ENCODE assay signal across 13 cellular contexts in the genomic region with DNA sequence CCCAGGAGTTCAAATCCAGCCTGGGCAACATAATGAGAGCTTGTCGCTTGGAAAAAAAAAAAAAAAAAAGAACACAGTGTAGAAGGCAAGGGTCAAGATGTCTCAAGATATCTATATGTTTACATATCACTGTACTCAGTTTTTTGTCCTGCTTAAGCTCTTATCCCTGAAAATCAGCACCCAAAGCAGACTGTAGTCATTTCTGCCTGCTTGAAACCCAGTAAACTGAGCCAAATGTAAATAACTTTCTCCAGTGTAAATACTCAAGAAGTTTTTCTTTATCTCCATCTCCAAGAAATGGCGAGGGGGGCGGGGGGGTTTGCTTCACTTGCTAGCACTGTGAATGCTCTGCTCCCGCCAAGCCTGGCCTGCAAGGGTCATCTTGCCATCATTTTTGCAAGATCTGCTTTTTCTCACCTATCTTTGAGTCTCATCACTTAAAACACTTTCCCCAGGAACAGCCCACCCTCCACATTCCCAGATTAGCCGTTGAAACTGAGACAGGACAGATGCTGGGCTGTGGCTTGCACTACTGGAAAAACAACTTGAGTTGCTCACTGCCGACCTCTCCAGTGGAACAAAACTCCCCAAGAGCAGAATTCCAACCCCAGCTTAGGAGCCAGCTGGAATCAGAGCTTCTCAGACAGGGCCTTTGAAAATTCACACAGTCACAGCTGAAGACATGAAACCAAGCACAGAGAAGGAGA. TPM values are rescaled to one million over a fixed set of nuclear protein-coding genes. Genes with fewer than 3 reads are reported as not detected.
DNase-seq lines count a peak whose midpoint lies in the region; ATAC-seq and TF ChIP-seq lines count a peak whose summit lies in the region.
"Had no signal": no experiment of that assay in that cellular context is flagged by ENCODE, and none has a peak within 500 bp of the region (broad histone marks: within the 10 kb centered on the region; RNA-seq: fewer than 3 reads in every experiment).

No MANE protein-coding gene starts in this region.

- peaks cover 10% of the 10 kb centered on the region for H3K27me3 Mint-ChIP-seq in neural progenitor cell (ENCODE audit: insufficient read depth, low read depth)
- H3K27me3 Mint-ChIP-seq: activated naive CD4-positive, alpha-beta T cell treated with anti-CD3 and anti-CD28 coated beads, Interleukin-2, amount 50 U/mL, for 24 hours had no signal

- peak overlapping the region; percentile 29 to 41 for H3K27ac ChIP-seq in ascending aorta
- peak overlapping the region; percentile 65 for H3K27ac ChIP-seq in cardiac muscle cell
- H3K27ac ChIP-seq in neural progenitor cell = peak overlapping the region; percentile 92
- peak overlapping the region; percentile 19 to 93 (median 70) for H3K27ac ChIP-seq in tibial nerve

- no peak overlapping the region for H3K9ac ChIP-seq in neural progenitor cell

- H3K4me1 Mint-ChIP-seq in neural progenitor cell = peaks cover 65% of the 10 kb centered on the region
- H3K4me1 Mint-ChIP-seq: activated naive CD4-positive, alpha-beta T cell treated with anti-CD3 and anti-CD28 coated beads, Interleukin-2, amount 50 U/mL, for 24 hours had no signal

- WGBS in tibial nerve, 2 donors = 29 to 34% methylated on average over 6 of the region's 6 CpGs

- no peaks in the 10 kb centered on the region for H3K9me3 Mint-ChIP-seq in neural progenitor cell
- H3K9me3 Mint-ChIP-seq: activated naive CD4-positive, alpha-beta T cell treated with anti-CD3 and anti-CD28 coated beads, Interleukin-2, amount 50 U/mL, for 24 hours; T-helper 1 cell treated with Interleukin-12 subunit alpha and Interleukin-12 subunit beta and Interleukin-4 antibody, amounts not matched to agents 30 μg/mL and 1 μg/mL, for 36 hours had no signal

- no peak for TF ChIP-seq EP300 in tibial nerve (IDR thresholded peaks at IDR 0.05)

- H3K27ac Mint-ChIP-seq in neural progenitor cell = peak overlapping the region; percentile 93
- H3K27ac Mint-ChIP-seq: activated naive CD4-positive, alpha-beta T cell treated with anti-CD3 and anti-CD28 coated beads, Interleukin-2, amount 50 U/mL, for 24 hours; T-helper 1 cell treated with Interleukin-12 subunit alpha and Interleukin-12 subunit beta and Interleukin-4 antibody, amounts not matched to agents 30 μg/mL and 1 μg/mL, for 36 hours had no signal

- DNase-seq in ascending aorta (ENCODE audit: low spot score in 2 of 2) (no peak), cardiac muscle cell (ENCODE audit: low read depth in 1 of 2, low spot score in 1 of 2) (peak in 1 of 2 donors; percentile 49), neural progenitor cell (ENCODE audit: low spot score) (peak; percentile 34), tibial nerve (ENCODE audit: low spot score in 2 of 2) (no peak), A172 (ENCODE audit: low spot score) (no peak)
- no peak for DNase-seq in stimulated activated CD4-positive, alpha-beta T cell treated with anti-CD3 and anti-CD28 coated beads, Interleukin-4, amount 100 ng/mL, for 1 hour
- DNase-seq: activated CD4-positive, alpha-beta T cell treated with anti-CD3 and anti-CD28 coated beads for 1 hour; central memory CD4-positive, alpha-beta T cell; NCI-H187; NCI-H82 had no signal

- peaks cover 27% of the 10 kb centered on the region for H3F3A ChIP-seq in neural progenitor cell (ENCODE audit: low read depth)

- intact Hi-C loops in ascending aorta (cut with DNase I) = no loop called here

- H4K20me1 ChIP-seq in neural progenitor cell (ENCODE audit: low read depth) = no peaks in the 10 kb centered on the region

- peak overlapping the region; percentile 25 for H3K4me3 Mint-ChIP-seq in neural progenitor cell
- H3K4me3 Mint-ChIP-seq: activated naive CD4-positive, alpha-beta T cell treated with anti-CD3 and anti-CD28 coated beads, Interleukin-2, amount 50 U/mL, for 24 hours; T-helper 1 cell treated with Interleukin-12 subunit alpha and Interleukin-12 subunit beta and Interleukin-4 antibody, amounts not matched to agents 30 μg/mL and 1 μg/mL, for 36 hours had no signal

- peak overlapping the region; percentile 68 for H3K4me2 ChIP-seq in neural progenitor cell

- H3K36me3 Mint-ChIP-seq in neural progenitor cell = no peaks in the 10 kb centered on the region
- H3K36me3 Mint-ChIP-seq: activated naive CD4-positive, alpha-beta T cell treated with anti-CD3 and anti-CD28 coated beads, Interleukin-2, amount 50 U/mL, for 24 hours had no signal

- peaks cover 0 to 3% of the 10 kb centered on the region in 2 donors for H3K4me1 ChIP-seq in ascending aorta
- peaks cover 16% of the 10 kb centered on the region for H3K4me1 ChIP-seq in cardiac muscle cell (ENCODE audit: low read depth)
- H3K4me1 ChIP-seq in neural progenitor cell = peaks cover 32% of the 10 kb centered on the region
- H3K4me1 ChIP-seq in tibial nerve = peaks cover 0 to 100% (median 65%) of the 10 kb centered on the region in 4 donors

- H3K4me3 ChIP-seq in ascending aorta = no peak overlapping the region
- no peak overlapping the region for H3K4me3 ChIP-seq in cardiac muscle cell
- H3K4me3 ChIP-seq in neural progenitor cell = no peak overlapping the region
- no peak overlapping the region for H3K4me3 ChIP-seq in tibial nerve

- TF ChIP-seq CTCF in ascending aorta (IDR thresholded peaks at IDR 0.05) (no peak), cardiac muscle cell (IDR thresholded peaks at IDR 0.05; ENCODE audit: low read depth, low read length) (no peak), neural progenitor cell (IDR thresholded peaks at IDR 0.05) (no peak), tibial nerve (IDR thresholded peaks at IDR 0.05) (no peak)

- TF ChIP-seq POLR2A in tibial nerve (IDR thresholded peaks at IDR 0.05) = no peak

- H3K9me3 ChIP-seq in ascending aorta = no peaks in the 10 kb centered on the region
- no peaks in the 10 kb centered on the region for H3K9me3 ChIP-seq in cardiac muscle cell (ENCODE audit: low read depth)
- H3K9me3 ChIP-seq in neural progenitor cell (ENCODE audit: low read depth) = no peaks in the 10 kb centered on the region
- H3K9me3 ChIP-seq in tibial nerve = no peaks in the 10 kb centered on the region

- H3K27me3 ChIP-seq in ascending aorta (no peaks in the 10 kb centered on the region), cardiac muscle cell (no peaks in the 10 kb centered on the region), neural progenitor cell (no peaks in the 10 kb centered on the region), tibial nerve (no peaks in the 10 kb centered on the region)

- H3K79me2 ChIP-seq in neural progenitor cell (ENCODE audit: low read depth) = no peaks in the 10 kb centered on the region

- H3K36me3 ChIP-seq in ascending aorta (no peaks in the 10 kb centered on the region), cardiac muscle cell (no peaks in the 10 kb centered on the region), neural progenitor cell (no peaks in the 10 kb centered on the region), tibial nerve (no peaks in the 10 kb centered on the region)

- no peak for ATAC-seq in HG03457 (IDR thresholded peaks at IDR 0.05; ENCODE audit: unreplicated experiment)

- H2AFZ ChIP-seq in neural progenitor cell (replicated peaks) = no peak overlapping the region

RNA-seq across cellular contexts. Expression of a gene that starts 54.6 kb away (rescaled TPM):
- total RNA-seq in ascending aorta (30.4 TPM), cardiac muscle cell (1.9 and 3.8 TPM in 2 replicates), neural progenitor cell (ENCODE audit: low replicate concordance) (4.8 and 6.9 TPM in 2 replicates), tibial nerve (100 to 1,000 TPM in 3 of 4 donors, 10 to 100 TPM in 1; 96.3 to 176 (median 127) TPM)
- polyA plus RNA-seq in cardiac muscle cell = 0.75 and 2.6 TPM in 2 replicates
- total RNA-seq in A172 (2014; rRNA removed; shearing (Covaris generic)) = 0.50 and 1.4 TPM in 2 replicates

Comparison
In these comparisons a context has a peak if more than half of its experiments do, and no peak if none do; other contexts are left out.
1. H3K27ac ChIP-seq: peak in every context shown above with its lines; median percentile 92 in neural progenitor cell; 70 in tibial nerve; 65 in cardiac muscle cell; 35 in ascending aorta.